ENCODE assay signal across 19 cellular contexts in the genomic region with DNA sequence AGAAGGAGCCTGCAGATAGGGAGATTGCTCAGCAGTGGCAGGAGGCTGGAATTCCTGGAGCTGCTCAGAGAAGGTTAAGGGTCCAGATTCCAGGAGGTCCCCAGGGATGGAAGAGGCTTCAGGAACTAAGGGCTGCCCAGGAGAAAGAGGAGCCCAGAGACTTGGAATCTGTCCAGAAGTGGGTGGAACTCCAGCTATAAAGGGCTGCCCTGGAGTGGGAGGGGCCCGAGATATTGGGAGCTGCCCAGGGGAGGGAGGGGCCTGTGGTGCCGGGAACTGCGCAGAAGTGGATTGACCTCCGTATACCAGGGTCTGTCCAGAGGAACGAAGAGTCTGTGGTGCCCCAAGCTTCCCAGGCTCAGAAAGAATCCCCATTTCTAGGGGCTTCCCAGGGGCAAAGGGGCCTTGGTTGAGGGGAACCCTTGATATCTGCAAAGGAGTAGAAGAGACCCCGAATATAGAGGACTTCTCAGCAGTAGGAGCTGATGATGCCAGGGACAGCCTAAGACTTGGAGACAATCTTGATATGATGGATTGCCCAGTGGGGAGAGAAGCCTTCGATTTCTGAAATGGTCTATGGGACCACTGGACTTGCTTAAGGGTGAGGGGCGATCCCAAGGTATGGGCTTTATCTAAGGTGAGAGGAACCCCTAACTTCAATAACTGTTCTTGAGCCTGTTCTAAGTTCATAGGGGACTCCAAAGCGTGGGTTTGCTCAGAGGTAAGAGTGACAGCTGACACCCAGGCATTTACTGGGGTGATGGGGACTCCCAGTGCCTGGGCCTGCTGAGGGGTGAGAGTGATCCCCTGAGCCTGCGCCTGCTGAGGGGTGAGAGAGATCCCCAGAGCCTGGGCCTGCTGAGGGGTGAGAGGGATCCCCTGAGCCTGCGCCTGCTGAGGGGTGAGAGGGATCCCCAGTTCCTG. TPM values are rescaled to one million over a fixed set of nuclear protein-coding genes. Genes with fewer than 3 reads are reported as not detected.
DNase-seq lines count a peak whose midpoint lies in the region; ATAC-seq and TF ChIP-seq lines count a peak whose summit lies in the region.
"Had no signal": no experiment of that assay in that cellular context is flagged by ENCODE, and none has a peak within 500 bp of the region (broad histone marks: within the 10 kb centered on the region; RNA-seq: fewer than 3 reads in every experiment).

No MANE protein-coding gene starts in this region.

- H3K4me1 ChIP-seq in hepatocyte (ENCODE audit: insufficient read depth) (no peaks in the 10 kb centered on the region), testis (peaks cover 4% of the 10 kb centered on the region)

- H3K27ac ChIP-seq in hepatocyte (no peak overlapping the region), testis (no peak overlapping the region)
- H3K27ac ChIP-seq: cardiac muscle cell, SK-N-MC, VCaP had no signal

- H3K4me3 ChIP-seq in hepatocyte (no peak overlapping the region), testis (no peak overlapping the region)
- H3K4me3 ChIP-seq: cardiac muscle cell, SK-N-MC had no signal

- H3K4me1 Mint-ChIP-seq in activated CD4-positive, alpha-beta T cell treated with anti-CD3 and anti-CD28 coated beads, Interleukin-2, amount 10 ng/mL, durations not matched to agents 24 days and 14 days = no peaks in the 10 kb centered on the region
- H3K4me1 Mint-ChIP-seq: activated naive CD4-positive, alpha-beta T cell treated with anti-CD3 and anti-CD28 coated beads, Interleukin-2, amount 10 ng/mL, durations not matched to agents 7 days and 5 days had no signal

- peak; percentile 25 for DNase-seq in NCI-H748 (lab: John Stamatoyannopoulos, UW; ENCODE audit: unreplicated experiment)
- no peak for DNase-seq in NCI-H748 treated with DMSO at 0.1 percent for 48 hours (lab: John Stamatoyannopoulos, UW)
- DNase-seq in SK-MEL-5 (ENCODE audit: low read depth, low spot score) = peak; percentile 52
- peak; percentile 7 for DNase-seq in hepatocyte (ENCODE audit: low spot score)
- peak; percentile 20 for DNase-seq in testis
- DNase-seq in activated CD4-positive, alpha-beta T cell treated with anti-CD3 and anti-CD28 coated beads, Interleukin-2, amount 10 ng/mL, durations not matched to agents 24 days and 14 days = no peak
- DNase-seq in DMS79 (lab: John Stamatoyannopoulos, UW) = no peak
- DNase-seq: activated CD8-positive, alpha-beta memory T cell treated with anti-CD3 and anti-CD28 coated beads, Interleukin-2, amount 10 ng/mL, durations not matched to agents 7 days and 5 days; activated naive CD4-positive, alpha-beta T cell treated with anti-CD3 and anti-CD28 coated beads, Interleukin-2, amount 10 ng/mL, durations not matched to agents 7 days and 5 days; head of caudate nucleus; NCI-H1417 treated with DMSO at 0.1 percent for 48 hours; NCI-H526 treated with DMSO at 0.1 percent for 48 hours; nucleus accumbens; stimulated activated CD4-positive, alpha-beta T cell treated with anti-CD3 and anti-CD28 coated beads, Interleukin-12 subunit alpha, Interleukin-12 subunit beta, amount 100 ng/mL, for 4 hours had no signal

- H3K9me3 Mint-ChIP-seq in activated CD4-positive, alpha-beta T cell treated with anti-CD3 and anti-CD28 coated beads, Interleukin-2, amount 10 ng/mL, durations not matched to agents 24 days and 14 days = no peaks in the 10 kb centered on the region
- H3K9me3 Mint-ChIP-seq: activated naive CD4-positive, alpha-beta T cell treated with anti-CD3 and anti-CD28 coated beads, Interleukin-2, amount 10 ng/mL, durations not matched to agents 7 days and 5 days had no signal

- H4K20me1 ChIP-seq in hepatocyte (ENCODE audit: insufficient read depth, poor library complexity, severe bottlenecking) = no peaks in the 10 kb centered on the region

- no peak overlapping the region for H2AFZ ChIP-seq in hepatocyte

- H3K36me3 Mint-ChIP-seq in activated CD4-positive, alpha-beta T cell treated with anti-CD3 and anti-CD28 coated beads, Interleukin-2, amount 10 ng/mL, durations not matched to agents 24 days and 14 days (ENCODE audit: low read depth) = no peaks in the 10 kb centered on the region
- H3K36me3 Mint-ChIP-seq: activated CD8-positive, alpha-beta memory T cell treated with anti-CD3 and anti-CD28 coated beads, Interleukin-2, amount 10 ng/mL, durations not matched to agents 7 days and 5 days; activated naive CD4-positive, alpha-beta T cell treated with anti-CD3 and anti-CD28 coated beads, Interleukin-2, amount 10 ng/mL, durations not matched to agents 7 days and 5 days had no signal

- in situ Hi-C loops in SK-MEL-5 (cut with HindIII; ENCODE audit: low pct_unique_long_range_greater_than_20kb, low sequenced_read_pairs) = no loop called here

- no peak overlapping the region for H3K4me2 ChIP-seq in hepatocyte

- H3K36me3 ChIP-seq in hepatocyte (replicated peaks; ENCODE audit: insufficient read depth, low read depth) = no peaks in the 10 kb centered on the region
- no peaks in the 10 kb centered on the region for H3K36me3 ChIP-seq in testis (ENCODE audit: low read depth, missing control alignments)
- H3K36me3 ChIP-seq: cardiac muscle cell had no signal

- TF ChIP-seq POLR2A in testis (IDR thresholded peaks at IDR 0.05) = no peak

- TF ChIP-seq CTCF in hepatocyte (IDR thresholded peaks at IDR 0.05; ENCODE audit: poor library complexity) = no peak
- no peak for TF ChIP-seq CTCF in testis (IDR thresholded peaks at IDR 0.05)

- H3K4me3 Mint-ChIP-seq in activated CD4-positive, alpha-beta T cell treated with anti-CD3 and anti-CD28 coated beads, Interleukin-2, amount 10 ng/mL, durations not matched to agents 24 days and 14 days = no peak overlapping the region
- H3K4me3 Mint-ChIP-seq: activated CD8-positive, alpha-beta memory T cell treated with anti-CD3 and anti-CD28 coated beads, Interleukin-2, amount 10 ng/mL, durations not matched to agents 7 days and 5 days; activated naive CD4-positive, alpha-beta T cell treated with anti-CD3 and anti-CD28 coated beads, Interleukin-2, amount 10 ng/mL, durations not matched to agents 7 days and 5 days had no signal

- H3K79me2 ChIP-seq in hepatocyte = no peaks in the 10 kb centered on the region

- H3K27me3 Mint-ChIP-seq in activated CD4-positive, alpha-beta T cell treated with anti-CD3 and anti-CD28 coated beads, Interleukin-2, amount 10 ng/mL, durations not matched to agents 24 days and 14 days = peaks cover 4% of the 10 kb centered on the region

- intact Hi-C loops in testis (cut with DNase I; ENCODE audit: low total_unique reads) = no loop called here
- intact Hi-C loops in activated CD4-positive, alpha-beta T cell treated with anti-CD3 and anti-CD28 coated beads, Interleukin-2, amount 10 ng/mL, durations not matched to agents 24 days and 14 days (cut with micrococcal nuclease) = no loop called here

- no peaks in the 10 kb centered on the region for H3K9me2 ChIP-seq in hepatocyte (replicated peaks; ENCODE audit: insufficient read depth)

- WGBS in hepatocyte (ENCODE audit: low lambda C conversion rate, missing lambda C conversion rate) = over 99% methylated on average over 11 of the region's 11 CpGs
- WGBS in testis, 2 donors = 51 to 78% methylated on average over 8 to 11 of the region's 11 CpGs

- H3K27me3 ChIP-seq in hepatocyte = no peaks in the 10 kb centered on the region
- no peaks in the 10 kb centered on the region for H3K27me3 ChIP-seq in testis
- H3K27me3 ChIP-seq: cardiac muscle cell had no signal

- no peak for ATAC-seq in HG02588 (IDR thresholded peaks at IDR 0.05; ENCODE audit: unreplicated experiment)
- ATAC-seq: activated CD8-positive, alpha-beta memory T cell treated with anti-CD3 and anti-CD28 coated beads, Interleukin-2, amount 10 ng/mL, durations not matched to agents 7 days and 5 days had no signal

- no peaks in the 10 kb centered on the region for H3K9me3 ChIP-seq in hepatocyte (ENCODE audit: low read depth)
- H3K9me3 ChIP-seq in testis = no peaks in the 10 kb centered on the region

- no peak overlapping the region for H3K27ac Mint-ChIP-seq in activated CD4-positive, alpha-beta T cell treated with anti-CD3 and anti-CD28 coated beads, Interleukin-2, amount 10 ng/mL, durations not matched to agents 24 days and 14 days
- H3K27ac Mint-ChIP-seq: activated CD8-positive, alpha-beta memory T cell treated with anti-CD3 and anti-CD28 coated beads, Interleukin-2, amount 10 ng/mL, durations not matched to agents 7 days and 5 days; activated naive CD4-positive, alpha-beta T cell treated with anti-CD3 and anti-CD28 coated beads, Interleukin-2, amount 10 ng/mL, durations not matched to agents 7 days and 5 days had no signal

RNA-seq across cellular contexts. Expression of a gene that starts 45.0 kb away (rescaled TPM):
- total RNA-seq in SK-MEL-5 (2014; rRNA removed; shearing (Covaris generic)) = not detected in 2 replicates
- not detected in 2 replicates for polyA plus RNA-seq in SK-MEL-5 (2015; cell fraction: cytosol; rRNA removed)
- not detected in 2 replicates for polyA plus RNA-seq in SK-MEL-5 (2015; cell fraction: nucleus; rRNA removed)
- total RNA-seq in hepatocyte = not detected in 2 replicates
- not detected in 2 replicates for polyA plus RNA-seq in hepatocyte
- total RNA-seq in testis = 1 to 10 TPM; 4.6 to 7.8 TPM
- 4.5 TPM for polyA plus RNA-seq in testis (ENCODE audit: insufficient read depth, low read depth, low replicate concordance)
- total RNA-seq in activated CD4-positive, alpha-beta T cell treated with anti-CD3 and anti-CD28 coated beads, Interleukin-2, amount 10 ng/mL, durations not matched to agents 24 days and 14 days = not detected in 2 replicates
- total RNA-seq: activated CD8-positive, alpha-beta memory T cell treated with anti-CD3 and anti-CD28 coated beads, Interleukin-2, amount 10 ng/mL, durations not matched to agents 7 days and 5 days; cardiac muscle cell; lower leg skin had no signal

RNA-seq across cellular contexts. Expression of a gene that starts 49.3 kb away (rescaled TPM):
- 42.2 and 44.7 TPM in 2 replicates for total RNA-seq in SK-MEL-5 (2014; rRNA removed; shearing (Covaris generic))
- polyA plus RNA-seq in SK-MEL-5 (2015; cell fraction: cytosol; rRNA removed) = 39.3 and 42.6 TPM in 2 replicates
- 45.4 and 58.2 TPM in 2 replicates for polyA plus RNA-seq in SK-MEL-5 (2015; cell fraction: nucleus; rRNA removed)
- total RNA-seq in hepatocyte (42.0 and 48.7 TPM in 2 replicates), testis (10 to 100 TPM; 34.1 to 38.3 TPM)
- polyA plus RNA-seq in hepatocyte (18.2 and 29.4 TPM in 2 replicates), testis (ENCODE audit: insufficient read depth, low read depth, low replicate concordance) (20.9 TPM)
- total RNA-seq in activated CD4-positive, alpha-beta T cell treated with anti-CD3 and anti-CD28 coated beads, Interleukin-2, amount 10 ng/mL, durations not matched to agents 24 days and 14 days = 117 and 130 TPM in 2 replicates

Comparison
In these comparisons a context has a peak if more than half of its experiments do, and no peak if none do; other contexts are left out.
1. DNase-seq: peak in NCI-H748 (single experiment), SK-MEL-5 (single experiment), hepatocyte (single experiment) and testis (single experiment); none in NCI-H748 treated with DMSO at 0.1 percent for 48 hours (single experiment), activated CD4-positive, alpha-beta T cell treated with anti-CD3 and anti-CD28 coated beads, Interleukin-2, amount 10 ng/mL, durations not matched to agents 24 days and 14 days (single experiment) and DMS79 (single experiment).